In genomic region chr22:17154971-17155370, GRCh38 we compare ENCODE assay signal across 21 cellular contexts. TPM values are rescaled to one million over a fixed set of nuclear protein-coding genes. Genes with fewer than 3 reads are reported as not detected.
DNase-seq lines count a peak whose midpoint lies in the region; TF ChIP-seq lines count a peak whose summit lies in the region.
"Had no signal": no experiment of that assay in that cellular context is flagged by ENCODE, and none has a peak within 500 bp of the region (broad histone marks: within the 10 kb centered on the region; RNA-seq: fewer than 3 reads in every experiment).

No MANE protein-coding gene starts in this region.

- H3K27ac Mint-ChIP-seq in MCF 10A (ENCODE audit: low read depth, unreplicated experiment) (no peak overlapping the region), brain (no peak overlapping the region)
- H3K27ac Mint-ChIP-seq in activated naive CD4-positive, alpha-beta T cell treated with anti-CD3 and anti-CD28 coated beads, Interleukin-2, amount 10 ng/mL, durations not matched to agents 7 days and 5 days, result no peak overlapping the region

- TF ChIP-seq POLR2A in breast epithelium (IDR thresholded peaks at IDR 0.05), result no peak

- peaks cover 26% of the 10 kb centered on the region for H3K4me1 Mint-ChIP-seq in MCF 10A (ENCODE audit: insufficient read depth, unreplicated experiment)
- peaks cover 64% of the 10 kb centered on the region for H3K4me1 Mint-ChIP-seq in brain
- peaks cover 45% of the 10 kb centered on the region for H3K4me1 Mint-ChIP-seq in activated naive CD4-positive, alpha-beta T cell treated with anti-CD3 and anti-CD28 coated beads, Interleukin-2, amount 10 ng/mL, durations not matched to agents 7 days and 5 days

- H3K9me3 Mint-ChIP-seq in MCF 10A (ENCODE audit: unreplicated experiment), result no peaks in the 10 kb centered on the region
- peaks cover 0 to 9% (median 0%) of the 10 kb centered on the region in 5 experiments for H3K9me3 Mint-ChIP-seq in brain
- no peaks in the 10 kb centered on the region for H3K9me3 Mint-ChIP-seq in activated naive CD4-positive, alpha-beta T cell treated with anti-CD3 and anti-CD28 coated beads, Interleukin-2, amount 10 ng/mL, durations not matched to agents 7 days and 5 days
- H3K9me3 Mint-ChIP-seq: IgD-negative memory B cell had no signal

- H3F3A ChIP-seq in Loucy (ENCODE audit: low read depth), result no peaks in the 10 kb centered on the region

- intact Hi-C loops in MCF 10A (cut with micrococcal nuclease), result no loop called here
- intact Hi-C loops in breast epithelium (cut with DNase I; ENCODE audit: low total_unique reads), result no loop called here

- peaks cover 56% of the 10 kb centered on the region for H4K20me1 ChIP-seq in Loucy (ENCODE audit: insufficient read depth, low read length, poor library complexity, severe bottlenecking)

- H3K4me1 ChIP-seq in breast epithelium (no peaks in the 10 kb centered on the region), Loucy (ENCODE audit: insufficient read depth, low read length, poor library complexity, severe bottlenecking) (peaks cover 47% of the 10 kb centered on the region)

- H3K27ac ChIP-seq in breast epithelium, result no peak overlapping the region
- H3K27ac ChIP-seq: A549 had no signal

- no peaks in the 10 kb centered on the region for H3K27me3 Mint-ChIP-seq in MCF 10A (ENCODE audit: insufficient read depth, unreplicated experiment)
- H3K27me3 Mint-ChIP-seq in brain, result no peaks in the 10 kb centered on the region
- no peaks in the 10 kb centered on the region for H3K27me3 Mint-ChIP-seq in activated naive CD4-positive, alpha-beta T cell treated with anti-CD3 and anti-CD28 coated beads, Interleukin-2, amount 10 ng/mL, durations not matched to agents 7 days and 5 days
- H3K27me3 Mint-ChIP-seq: IgD-negative memory B cell had no signal

- H3K4me3 ChIP-seq in breast epithelium (no peak overlapping the region), Loucy (ENCODE audit: low read length, poor library complexity, severe bottlenecking) (peak overlapping the region; percentile 78)
- H3K4me3 ChIP-seq: A549 had no signal

- POLR2A ChIA-PET in MCF 10A (lab: Yijun Ruan, JAX), result no interaction called here

- CTCF ChIA-PET in MCF 10A (lab: Yijun Ruan, JAX), result interaction anchor here (0.6 to 1.8 kb wide), 2 partner anchors 17 to 49 kb away, joined by 3 to 18 read pairs; no protein-coding TSS in a partner anchor
- CTCF ChIA-PET in activated naive CD4-positive, alpha-beta T cell treated with anti-CD3 and anti-CD28 coated beads, Interleukin-2, amount 10 ng/mL, durations not matched to agents 7 days and 5 days (lab: Charles Lee), result no interaction called here

- H3K36me3 Mint-ChIP-seq in MCF 10A (ENCODE audit: insufficient read depth, unreplicated experiment), result peaks cover 13% of the 10 kb centered on the region
- peaks cover 28% of the 10 kb centered on the region for H3K36me3 Mint-ChIP-seq in brain
- peaks cover 16% of the 10 kb centered on the region for H3K36me3 Mint-ChIP-seq in activated naive CD4-positive, alpha-beta T cell treated with anti-CD3 and anti-CD28 coated beads, Interleukin-2, amount 10 ng/mL, durations not matched to agents 7 days and 5 days
- H3K36me3 Mint-ChIP-seq: IgD-negative memory B cell had no signal

- peaks cover 88% of the 10 kb centered on the region for H3K79me2 ChIP-seq in Loucy (ENCODE audit: insufficient read depth, low read length)

- no peak for DNase-seq in MCF 10A (ENCODE audit: unreplicated experiment)
- DNase-seq in breast epithelium (ENCODE audit: low spot score in 2 of 2), result no peak
- DNase-seq in activated naive CD4-positive, alpha-beta T cell treated with anti-CD3 and anti-CD28 coated beads, Interleukin-2, amount 10 ng/mL, durations not matched to agents 7 days and 5 days, result no peak
- no peak for DNase-seq in activated CD4-positive, alpha-beta T cell treated with anti-CD3 and anti-CD28 coated beads, Interleukin-2, amount 50 U/mL, for 4 hours
- DNase-seq in NCI-H345 (lab: John Stamatoyannopoulos, UW), result no peak
- DNase-seq: C1 segment of cervical spinal cord; DMS79 treated with DMSO at 0.1 percent for 48 hours; H7; Karpas-422; MM.1S; NCI-H1092 treated with DMSO at 0.1 percent for 48 hours; NCI-H146; NCI-H2029 treated with DMSO at 0.1 percent for 48 hours; NCI-H2171 treated with DMSO at 0.1 percent for 48 hours; NCI-H748 treated with DMSO at 0.1 percent for 48 hours; NK-92 treated with Interleukin-12 subunit alpha and Interleukin-12 subunit beta, amount 100 ng/mL, for 24 hours had no signal

- no peaks in the 10 kb centered on the region for H3K27me3 ChIP-seq in breast epithelium
- H3K27me3 ChIP-seq in Loucy (ENCODE audit: insufficient read depth, low read length, poor library complexity, severe bottlenecking), result no peaks in the 10 kb centered on the region

- H3K9me3 ChIP-seq in breast epithelium (no peaks in the 10 kb centered on the region), Loucy (ENCODE audit: insufficient read depth, low read depth, low read length) (no peaks in the 10 kb centered on the region)
- H3K9me3 ChIP-seq: A549 had no signal

- H2AFZ ChIP-seq in Loucy (ENCODE audit: low read length), result no peak overlapping the region

- no peaks in the 10 kb centered on the region for H3K9me2 ChIP-seq in Loucy (replicated peaks; ENCODE audit: low read depth, low read length)

- H3K36me3 ChIP-seq in breast epithelium (no peaks in the 10 kb centered on the region), Loucy (ENCODE audit: insufficient read depth, low read length) (no peaks in the 10 kb centered on the region; the same call in 1 of the 2 replicates)

- H3K4me3 Mint-ChIP-seq in MCF 10A (ENCODE audit: unreplicated experiment), result peak overlapping the region; percentile 6
- H3K4me3 Mint-ChIP-seq in brain, result peak overlapping the region in 4 of 5 experiments; percentile 67 to 86 (median 73)
- no peak overlapping the region for H3K4me3 Mint-ChIP-seq in activated naive CD4-positive, alpha-beta T cell treated with anti-CD3 and anti-CD28 coated beads, Interleukin-2, amount 10 ng/mL, durations not matched to agents 7 days and 5 days

- peak overlapping the region; percentile 79 for H3K4me2 ChIP-seq in Loucy (ENCODE audit: low read depth, low read length, poor library complexity, severe bottlenecking)
- H3K4me2 ChIP-seq: A549 had no signal

- TF ChIP-seq CTCF in MCF 10A (IDR thresholded peaks at IDR 0.05; ENCODE audit: unreplicated experiment) (no peak), breast epithelium (IDR thresholded peaks at IDR 0.05) (no peak), Loucy (conservative IDR thresholded peaks at IDR 0.05; ENCODE audit: low read length) (no peak), brain (conservative IDR thresholded peaks at IDR 0.05) (no peak)

- H3K9ac ChIP-seq in Loucy (ENCODE audit: low read depth, low read length, poor library complexity, severe bottlenecking), result no peak overlapping the region

- no TSS peak for BruUV-seq in MCF 10A (replicated peaks; lab: Mats Ljungman, UMichigan)

RNA-seq across cellular contexts. Expression of gene HDHD5, which starts 4.1 kb away (rescaled TPM):
- total RNA-seq in MCF 10A (2022) (38.7 and 51.8 TPM in 2 replicates), breast epithelium (10 to 100 TPM; 42.0 to 54.4 (median 53.8) TPM)
- 35.6 TPM for polyA plus RNA-seq in brain (ENCODE audit: insufficient read depth, low read depth, low replicate concordance)

RNA-seq across cellular contexts. Expression of gene TMEM121B, which starts 33.8 kb away (rescaled TPM):
- 0.07 TPM in 1 of 2 replicates, not detected in the other for total RNA-seq in MCF 10A (2022)
- under 1 TPM in 2 of 3 donors, not detected in 1; 0.44 to 0.48 TPM for total RNA-seq in breast epithelium
- polyA plus RNA-seq in brain (ENCODE audit: insufficient read depth, low read depth, low replicate concordance), result 7.4 TPM
- total RNA-seq: NCI-H460 had no signal
- polyA plus RNA-seq: IgD-negative memory B cell had no signal
